Comparison of ENCODE assay signal across 12 cellular contexts in the genomic region with DNA sequence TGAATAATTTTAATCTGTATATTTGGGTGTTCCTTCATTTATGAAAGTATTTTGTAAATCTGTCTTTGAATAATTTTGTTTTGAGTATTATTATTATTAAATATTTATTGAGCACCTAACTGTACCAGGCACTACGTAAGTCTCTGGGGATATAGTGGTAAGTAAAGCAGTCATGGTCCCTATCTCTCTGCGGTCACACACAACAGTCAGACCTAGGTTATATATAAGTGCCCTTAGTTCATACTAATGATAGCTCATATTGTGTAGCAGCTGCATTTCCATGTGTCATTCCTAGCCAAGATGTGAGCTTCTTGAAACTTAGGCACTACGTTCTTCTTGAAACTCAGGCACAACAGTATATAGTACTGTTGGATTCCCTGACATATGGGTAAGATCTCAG. TPM values are rescaled to one million over a fixed set of nuclear protein-coding genes. Genes with fewer than 3 reads are reported as not detected.
DNase-seq lines count a peak whose midpoint lies in the region; ATAC-seq and TF ChIP-seq lines count a peak whose summit lies in the region.
"Had no signal": no experiment of that assay in that cellular context is flagged by ENCODE, and none has a peak within 500 bp of the region (broad histone marks: within the 10 kb centered on the region; RNA-seq: fewer than 3 reads in every experiment).

No MANE protein-coding gene starts in this region.

- no peaks in the 10 kb centered on the region for H3K9me3 ChIP-seq in ovary

- TF ChIP-seq CTCF in GM10266 (IDR thresholded peaks at IDR 0.05; ENCODE audit: control insufficient read depth, insufficient read depth, low read depth, missing control alignments) (no peak), GM20000 (IDR thresholded peaks at IDR 0.05; ENCODE audit: extremely low read depth, missing control alignments) (no peak), mesothelial cell of epicardium (IDR thresholded peaks at IDR 0.05; ENCODE audit: unreplicated experiment) (no peak), ovary (IDR thresholded peaks at IDR 0.05) (no peak)

- peak; percentile 89 for ATAC-seq in HG03354 (IDR thresholded peaks at IDR 0.05; ENCODE audit: poor library complexity, severe bottlenecking, unreplicated experiment)

- H3K36me3 Mint-ChIP-seq in mesothelial cell of epicardium = peaks cover 14% of the 10 kb centered on the region

- no peak overlapping the region for H3K27ac ChIP-seq in ovary
- H3K27ac ChIP-seq: epithelial cell of prostate, SK-N-MC had no signal

- peaks cover 5% of the 10 kb centered on the region for H3K4me1 Mint-ChIP-seq in mesothelial cell of epicardium

- H3K9me3 Mint-ChIP-seq in mesothelial cell of epicardium = no peaks in the 10 kb centered on the region
- H3K9me3 Mint-ChIP-seq: IgD-negative memory B cell had no signal

- no peak for TF ChIP-seq POLR2A in erythroblast (IDR thresholded peaks at IDR 0.05; ENCODE audit: low read length)
- TF ChIP-seq POLR2A in ovary (IDR thresholded peaks at IDR 0.05) = no peak

- H3K4me3 Mint-ChIP-seq in mesothelial cell of epicardium = no peak overlapping the region

- intact Hi-C loops in ovary (cut with DNase I) = no loop called here

- H3K4me1 ChIP-seq in ovary (ENCODE audit: insufficient read depth) = no peaks in the 10 kb centered on the region

- H3K36me3 ChIP-seq in ovary = no peaks in the 10 kb centered on the region

- no peak for TF ChIP-seq EP300 in ovary (IDR thresholded peaks at IDR 0.05)

- DNase-seq in GM10266 (ENCODE audit: extremely low spot score) (peak; percentile 8), GM20000 (ENCODE audit: low spot score) (peak; percentile 20), mesothelial cell of epicardium (ENCODE audit: low spot score in 2 of 2, unreplicated experiment in 2 of 2) (no peak), erythroblast (lab: John Stamatoyannopoulos, UW) (no peak), NCI-H526 (lab: John Stamatoyannopoulos, UW) (no peak), ovary (no peak)
- DNase-seq in activated CD4-positive, alpha-beta T cell treated with anti-CD3 and anti-CD28 coated beads for 48 hours = no peak
- DNase-seq: stimulated activated CD4-positive, alpha-beta T cell treated with anti-CD3 and anti-CD28 coated beads, Interleukin-2, amount 100 ng/mL, for 24 hours had no signal

- H3K27ac Mint-ChIP-seq in mesothelial cell of epicardium = peak overlapping the region; percentile 32

- H3K27me3 ChIP-seq in ovary = no peaks in the 10 kb centered on the region

- 92 to 94% (median 93%) methylated on average over 3 of the region's 3 CpGs for WGBS in ovary, 3 donors

- H3K4me3 ChIP-seq in ovary = no peak overlapping the region
- H3K4me3 ChIP-seq: SK-N-MC had no signal

- no peaks in the 10 kb centered on the region for H3K27me3 Mint-ChIP-seq in mesothelial cell of epicardium (ENCODE audit: low read depth)
- H3K27me3 Mint-ChIP-seq: IgD-negative memory B cell had no signal

RNA-seq across cellular contexts. Expression of a gene that starts 12.4 kb away (rescaled TPM):
- 185 to 201 TPM (median 192 TPM) in 3 replicates for total RNA-seq in mesothelial cell of epicardium
- 100 to 1,000 TPM in 1 of 7 donors, 10 to 100 TPM in 6; 68.6 to 114 (median 89.7) TPM for total RNA-seq in ovary
- polyA plus RNA-seq in ovary = 10 to 100 TPM; 26.2 to 61.5 TPM

RNA-seq across cellular contexts. Expression of a gene that starts 22.3 kb away (rescaled TPM):
- total RNA-seq in mesothelial cell of epicardium = 19.1 to 21.0 TPM (median 19.6 TPM) in 3 replicates
- total RNA-seq in ovary = 10 to 100 TPM; 17.9 to 22.8 (median 20.2) TPM
- polyA plus RNA-seq in ovary = 10 to 100 TPM; 21.9 to 24.5 TPM

RNA-seq across cellular contexts. Expression of a gene that starts 31.2 kb away (rescaled TPM):
- 39.6 to 44.7 TPM (median 42.6 TPM) in 3 replicates for total RNA-seq in mesothelial cell of epicardium
- 10 to 100 TPM; 33.7 to 68.5 (median 46.0) TPM for total RNA-seq in ovary
- polyA plus RNA-seq in ovary = 10 to 100 TPM; 31.4 to 53.7 TPM

RNA-seq across cellular contexts. Expression of a gene that starts 40.6 kb away (rescaled TPM):
- 22.4 to 23.6 TPM (median 23.0 TPM) in 3 replicates for total RNA-seq in mesothelial cell of epicardium
- 10 to 100 TPM; 14.1 to 41.9 (median 35.1) TPM for total RNA-seq in ovary
- polyA plus RNA-seq in ovary = 10 to 100 TPM in 1 of 2 donors, 1 to 10 TPM in 1; 7.7 to 18.8 TPM

Comparison
In these comparisons a context has a peak if more than half of its experiments do, and no peak if none do; other contexts are left out.
1. DNase-seq: peak in GM10266 (single experiment) and GM20000 (single experiment); none in mesothelial cell of epicardium (0 of 2), activated CD4-positive, alpha-beta T cell treated with anti-CD3 and anti-CD28 coated beads for 48 hours (single experiment), erythroblast (0 of 2), NCI-H526 (0 of 2) and ovary (0 of 5).